ENCODE assay signal across 8 cellular contexts in the genomic region with DNA sequence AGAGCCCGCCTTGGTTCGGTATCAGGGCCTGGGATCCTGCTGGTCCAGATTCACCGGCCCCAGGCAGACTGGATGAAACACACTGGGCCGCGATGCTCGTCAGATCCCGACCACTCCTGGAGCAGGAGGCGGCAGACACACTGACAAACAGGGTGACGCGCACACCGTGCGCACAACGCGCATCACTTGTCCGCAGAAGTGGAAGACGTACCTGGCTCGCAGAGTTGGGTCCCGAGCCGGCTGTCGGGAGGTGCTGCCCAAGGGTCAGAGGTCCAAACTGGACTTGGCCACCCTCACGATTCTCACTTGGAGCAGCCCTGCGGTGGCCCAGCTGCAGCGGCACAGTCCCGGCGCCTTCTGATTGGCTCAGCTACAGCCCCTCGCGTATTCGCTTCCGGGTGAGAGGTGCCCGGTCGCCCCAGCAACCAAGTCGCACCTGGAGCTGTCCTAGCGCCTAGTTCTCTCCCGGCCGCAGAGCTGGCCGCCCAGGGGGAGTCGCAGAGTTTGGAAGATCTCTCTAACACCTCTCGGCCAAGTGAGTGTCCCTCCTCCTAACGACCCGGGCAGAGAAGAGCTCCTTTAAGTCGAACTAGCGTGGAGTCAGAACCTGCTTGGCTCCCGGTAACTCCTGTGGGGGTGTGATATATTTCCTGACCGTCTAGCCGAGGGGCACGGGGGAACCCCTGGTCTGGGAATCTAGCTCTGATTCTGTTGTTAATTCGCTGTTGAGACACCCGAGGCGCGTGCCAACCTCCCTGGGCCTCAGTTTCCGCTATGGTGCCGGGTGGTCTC. TPM values are rescaled to one million over a fixed set of nuclear protein-coding genes. Genes with fewer than 3 reads are reported as not detected.
DNase-seq lines count a peak whose midpoint lies in the region; ATAC-seq and TF ChIP-seq lines count a peak whose summit lies in the region.

A gene with protein sequence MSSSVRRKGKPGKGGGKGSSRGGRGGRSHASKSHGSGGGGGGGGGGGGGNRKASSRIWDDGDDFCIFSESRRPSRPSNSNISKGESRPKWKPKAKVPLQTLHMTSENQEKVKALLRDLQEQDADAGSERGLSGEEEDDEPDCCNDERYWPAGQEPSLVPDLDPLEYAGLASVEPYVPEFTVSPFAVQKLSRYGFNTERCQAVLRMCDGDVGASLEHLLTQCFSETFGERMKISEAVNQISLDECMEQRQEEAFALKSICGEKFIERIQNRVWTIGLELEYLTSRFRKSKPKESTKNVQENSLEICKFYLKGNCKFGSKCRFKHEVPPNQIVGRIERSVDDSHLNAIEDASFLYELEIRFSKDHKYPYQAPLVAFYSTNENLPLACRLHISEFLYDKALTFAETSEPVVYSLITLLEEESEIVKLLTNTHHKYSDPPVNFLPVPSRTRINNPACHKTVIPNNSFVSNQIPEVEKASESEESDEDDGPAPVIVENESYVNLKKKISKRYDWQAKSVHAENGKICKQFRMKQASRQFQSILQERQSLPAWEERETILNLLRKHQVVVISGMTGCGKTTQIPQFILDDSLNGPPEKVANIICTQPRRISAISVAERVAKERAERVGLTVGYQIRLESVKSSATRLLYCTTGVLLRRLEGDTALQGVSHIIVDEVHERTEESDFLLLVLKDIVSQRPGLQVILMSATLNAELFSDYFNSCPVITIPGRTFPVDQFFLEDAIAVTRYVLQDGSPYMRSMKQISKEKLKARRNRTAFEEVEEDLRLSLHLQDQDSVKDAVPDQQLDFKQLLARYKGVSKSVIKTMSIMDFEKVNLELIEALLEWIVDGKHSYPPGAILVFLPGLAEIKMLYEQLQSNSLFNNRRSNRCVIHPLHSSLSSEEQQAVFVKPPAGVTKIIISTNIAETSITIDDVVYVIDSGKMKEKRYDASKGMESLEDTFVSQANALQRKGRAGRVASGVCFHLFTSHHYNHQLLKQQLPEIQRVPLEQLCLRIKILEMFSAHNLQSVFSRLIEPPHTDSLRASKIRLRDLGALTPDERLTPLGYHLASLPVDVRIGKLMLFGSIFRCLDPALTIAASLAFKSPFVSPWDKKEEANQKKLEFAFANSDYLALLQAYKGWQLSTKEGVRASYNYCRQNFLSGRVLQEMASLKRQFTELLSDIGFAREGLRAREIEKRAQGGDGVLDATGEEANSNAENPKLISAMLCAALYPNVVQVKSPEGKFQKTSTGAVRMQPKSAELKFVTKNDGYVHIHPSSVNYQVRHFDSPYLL (N-terminal part only) (minus strand): TSS at position 359 of the 792 bp plus-strand sequence. CDS start 7,529 bp downstream, outside the sequence.
TSS of gene MORN2 (plus strand) at position 401 of the 792 bp plus-strand sequence.

- no peak for TF ChIP-seq CTCF in kidney epithelial cell (IDR thresholded peaks at IDR 0.05; ENCODE audit: insufficient read depth, low read length, poor library complexity, severe bottlenecking)

- no peaks in the 10 kb centered on the region for H3K36me3 ChIP-seq in kidney epithelial cell (ENCODE audit: control insufficient read depth, insufficient read depth, low read length)

- ATAC-seq in GM19023 (IDR thresholded peaks at IDR 0.05; ENCODE audit: unreplicated experiment), result peak; percentile 100
- peak; percentile 100 for ATAC-seq in HG03175 (IDR thresholded peaks at IDR 0.05; ENCODE audit: unreplicated experiment)
- ATAC-seq in activated CD4-positive, CD25-positive, alpha-beta regulatory T cell treated with anti-CD3 and anti-CD28 coated beads, Interleukin-2, amount 50 U/mL, for 24 hours, result peak; percentile 99

- DNase-seq in AG20443 (ENCODE audit: low spot score) (peak; percentile 98), NCI-H2227 treated with DMSO at 0.1 percent for 48 hours (lab: John Stamatoyannopoulos, UW) (peak; percentile 85), cerebellar cortex (ENCODE audit: low spot score) (peak; percentile 89), kidney epithelial cell (ENCODE audit: low read depth) (peak; percentile 59)
- DNase-seq in stimulated activated CD4-positive, alpha-beta T cell treated with anti-CD3 and anti-CD28 coated beads, Interleukin-15, amount 100 ng/mL, for 24 hours, result peak; percentile 88

- no peaks in the 10 kb centered on the region for H3K27me3 ChIP-seq in kidney epithelial cell (ENCODE audit: control insufficient read depth, insufficient read depth, low read length)

- peak within 1 kb of the TSS; percentile 59 for H3K4me3 ChIP-seq in kidney epithelial cell (ENCODE audit: low read depth, low read length)

RNA-seq across cellular contexts. Expression of the first gene that starts in this region (rescaled TPM):
- 12.5 and 15.1 TPM in 2 replicates for total RNA-seq in kidney epithelial cell

RNA-seq across cellular contexts. Expression of gene MORN2, which starts in this region (rescaled TPM):
- total RNA-seq in kidney epithelial cell, result 14.1 and 22.7 TPM in 2 replicates

Comparison
In these comparisons a context has a peak if more than half of its experiments do, and no peak if none do; other contexts are left out.
1. Peak in every context shown above with its lines: DNase-seq, ATAC-seq and H3K4me3 ChIP-seq.